In genomic region chr2:127885780-127886592, GRCh38 we compare ENCODE assay signal across 8 cellular contexts. TPM values are rescaled to one million over a fixed set of nuclear protein-coding genes. Genes with fewer than 3 reads are reported as not detected.
DNase-seq lines count a peak whose midpoint lies in the region; ATAC-seq and TF ChIP-seq lines count a peak whose summit lies in the region.
"Not testable (repeated sequence)": the region's sequence is repeated elsewhere in the genome, so short reads cannot be mapped to it uniquely, and the experiment has no call there.

AMMECR1L (minus strand) TSS chr2:127885956; CDS start chr2:127874234, 11,722 bp downstream.

- peak within 1 kb of the TSS; percentile 86 to 96 (median 94) for H3K4me3 Mint-ChIP-seq in IgD-negative memory B cell

- not testable (repeated sequence) for H3K4me1 ChIP-seq in SJCRH30; fibroblast of lung (ENCODE audit: control insufficient read depth, extremely low read depth, insufficient read depth, low read length)

- peak within 1 kb of the TSS; percentile 60 for H2AFZ ChIP-seq in fibroblast of lung (ENCODE audit: low read length)

- TF ChIP-seq CTCF in fibroblast of lung (conservative IDR thresholded peaks at IDR 0.05 in 1 of 2, IDR thresholded peaks at IDR 0.05 in 1 of 2; ENCODE audit: low read depth in 1 of 2, low read length in 2 of 2) = not testable (repeated sequence)

- peak; percentile 94 for ATAC-seq in GM21723 (IDR thresholded peaks at IDR 0.05; ENCODE audit: unreplicated experiment)

- H3K27me3 ChIP-seq in SJCRH30; fibroblast of lung (ENCODE audit: control insufficient read depth, insufficient read depth, low read length): not testable (repeated sequence)

- peak within 1 kb of the TSS; percentile 65 for H3K27ac ChIP-seq in SJCRH30
- H3K27ac ChIP-seq in fibroblast of lung (ENCODE audit: insufficient read depth, low read length) = peak within 1 kb of the TSS; percentile 94

- not testable (repeated sequence) for H4K20me1 ChIP-seq in fibroblast of lung (ENCODE audit: control insufficient read depth, extremely low read depth, insufficient read depth, low read length)

- peaks cover 21% of the 10 kb centered on the region for H3K36me3 ChIP-seq in SJCRH30
- not testable (repeated sequence) for H3K36me3 ChIP-seq in fibroblast of lung (ENCODE audit: control insufficient read depth, insufficient read depth, low read length)

- peaks cover 44% of the 10 kb centered on the region for H3K79me2 ChIP-seq in fibroblast of lung (ENCODE audit: control insufficient read depth, insufficient read depth, low read length)

- not testable (repeated sequence) for H3K36me3 Mint-ChIP-seq in IgD-negative memory B cell

- H3K4me3 ChIP-seq in SJCRH30 (peak within 1 kb of the TSS; percentile 92), fibroblast of lung (replicated peaks in 1 of 4; ENCODE audit: control extremely low read depth in 1 of 4, insufficient read depth in 1 of 4, low read depth in 3 of 4, low read length in 4 of 4) (peak within 1 kb of the TSS; percentile 77 to 81 (median 80))

- peak within 1 kb of the TSS; percentile 67 for H3K9ac ChIP-seq in fibroblast of lung (ENCODE audit: insufficient read depth, low read length)

- not testable (repeated sequence) for H3K9me3 ChIP-seq in SJCRH30 (replicated peaks); fibroblast of lung (ENCODE audit: control insufficient read depth, insufficient read depth, low read depth, low read length)

- H3K27me3 Mint-ChIP-seq in IgD-negative memory B cell = not testable (repeated sequence)

- H3K9me3 Mint-ChIP-seq in IgD-negative memory B cell = not testable (repeated sequence)

- peak within 1 kb of the TSS; percentile 90 to 92 (median 92) for H3K27ac Mint-ChIP-seq in IgD-negative memory B cell

- peak within 1 kb of the TSS; percentile 96 for H3K4me2 ChIP-seq in fibroblast of lung (ENCODE audit: extremely low read depth, insufficient read depth, low read length)

- DNase-seq in DMS53 treated with DMSO at 0.1 percent for 48 hours (lab: John Stamatoyannopoulos, UW; ENCODE audit: unreplicated experiment) (peak; percentile 41), SJCRH30 (peak; percentile 75 to 84), fibroblast of lung (ENCODE audit: low read depth in 2 of 2) (peak; percentile 71 to 80), myocyte (ENCODE audit: low read depth) (peak; percentile 70)
- DNase-seq in activated T-helper 9 cell treated with anti-CD3 and anti-CD28 coated beads, Interleukin-2, amount 50 U/mL, for 16 hours (ENCODE audit: low read depth) = peak; percentile 56
- DNase-seq in stimulated activated CD8-positive, alpha-beta memory T cell treated with anti-CD3 and anti-CD28 coated beads, Interleukin-4, amount 100 ng/mL, for 48 hours = peak; percentile 76

- H3K4me1 Mint-ChIP-seq in IgD-negative memory B cell = peaks cover 26 to 33% (median 30%) of the 10 kb centered on the region in 3 donors

RNA-seq across cellular contexts. Expression of gene AMMECR1L, which starts in this region (rescaled TPM):
- polyA plus RNA-seq in IgD-negative memory B cell = 6.7 TPM
- 17.3 and 17.6 TPM in 2 replicates for total RNA-seq in SJCRH30 (2014; rRNA removed; shearing (Covaris generic))
- 13.1 and 16.8 TPM in 2 replicates for total RNA-seq in fibroblast of lung
- 15.5 and 16.8 TPM in 2 replicates for polyA plus RNA-seq in fibroblast of lung
- 9.5 and 10.9 TPM in 2 replicates for polyA plus RNA-seq in fibroblast of lung (2012)
- polyA minus RNA-seq in fibroblast of lung (ENCODE audit: low replicate concordance) = 8.2 and 11.4 TPM in 2 replicates
- 10.2 and 10.3 TPM in 2 replicates for total RNA-seq in myocyte
- 18.3 TPM for polyA plus RNA-seq in myocyte (2012)

Comparison
In these comparisons a context has a peak if more than half of its experiments do, and no peak if none do; other contexts are left out.
1. Peak in every context shown above with its lines: DNase-seq, ATAC-seq, H3K4me3 ChIP-seq and H3K27ac ChIP-seq.